Comparison of ENCODE assay signal across 19 cellular contexts in genomic region chr21:34221331-34222030, GRCh38.
"Had no signal": no experiment of that assay in that cellular context is flagged by ENCODE, and none has a peak within 500 bp of the region (broad histone marks: within the 10 kb centered on the region; RNA-seq: fewer than 3 reads in every experiment).

No MANE protein-coding gene starts in this region.

- H3K9ac ChIP-seq: SK-N-SH had no signal

- H3K4me2 ChIP-seq: SK-N-SH had no signal

- DNase-seq: activated CD4-positive, alpha-beta memory T cell treated with anti-CD3 and anti-CD28 coated beads, Interleukin-2, amount 10 ng/mL, durations not matched to agents 7 days and 5 days; activated CD8-positive, alpha-beta memory T cell treated with anti-CD3 and anti-CD28 coated beads, Interleukin-2, amount 50 U/mL, for 4 hours; activated effector memory CD4-positive, alpha-beta T cell treated with anti-CD3 and anti-CD28 coated beads, Interleukin-2, amount 50 U/mL, for 16 hours; activated T-cell treated with anti-CD3 and anti-CD28 coated beads, Interleukin-2, amount 50 U/mL, for 48 hours; aorta; erythroblast; hippocampal formation; left ventricle myocardium superior; mesendoderm; natural killer cell; SK-N-SH; stimulated activated CD4-positive, alpha-beta T cell treated with anti-CD3 and anti-CD28 coated beads, Interleukin-2, amount 100 ng/mL, for 48 hours; substantia nigra; T-helper 1 cell; T1000 had no signal

- ATAC-seq: activated naive CD4-positive, alpha-beta T cell treated with anti-CD3 and anti-CD28 coated beads, Interleukin-2, amount 50 U/mL, for 72 hours; left ventricle myocardium superior; natural killer cell; stimulated activated memory B cell treated with anti-CD40 and anti-IgM and Interleukin-4, amounts not matched to agents 10 μg/mL and 1 μg/mL and 100 μg/mL, for 72 hours had no signal

- H3K27ac ChIP-seq: neutrophil, VCaP had no signal

- H3K9me3 ChIP-seq: neutrophil, SK-N-SH had no signal

- H3K27me3 ChIP-seq: neutrophil had no signal
